ENCODE assay signal across 11 cellular contexts in genomic region chr2:75707901-75708300, GRCh38. TPM values are rescaled to one million over a fixed set of nuclear protein-coding genes. Genes with fewer than 3 reads are reported as not detected.
A peak's percentile ranks its signal among the peaks of the same experiment; 100 is the strongest.
DNase-seq lines count a peak whose midpoint lies in the region; ATAC-seq lines count a peak whose summit lies in the region.
"Had no signal": no experiment of that assay in that cellular context is flagged by ENCODE, and none has a peak within 500 bp of the region (broad histone marks: within the 10 kb centered on the region; RNA-seq: fewer than 3 reads in every experiment).

No MANE protein-coding gene starts in this region.

- no peak for DNase-seq in CD8-positive, alpha-beta memory T cell
- peak; percentile 19 for DNase-seq in GM03348 (ENCODE audit: low spot score)
- no peak for DNase-seq in naive thymus-derived CD8-positive, alpha-beta T cell
- no peak for DNase-seq in NCI-H1092 treated with DMSO at 0.1 percent for 48 hours (lab: John Stamatoyannopoulos, UW)
- DNase-seq: amniotic stem cell; NCI-H82; stimulated activated naive CD4-positive, alpha-beta T cell had no signal

- no peaks in the 10 kb centered on the region for H3K9me3 Mint-ChIP-seq in CD8-positive, alpha-beta memory T cell
- H3K9me3 Mint-ChIP-seq in activated naive CD8-positive, alpha-beta T cell (ENCODE audit: low read depth): no peaks in the 10 kb centered on the region
- H3K9me3 Mint-ChIP-seq in naive thymus-derived CD8-positive, alpha-beta T cell: no peaks in the 10 kb centered on the region

- H3K27me3 Mint-ChIP-seq in CD8-positive, alpha-beta memory T cell: no peaks in the 10 kb centered on the region
- H3K27me3 Mint-ChIP-seq in activated naive CD8-positive, alpha-beta T cell: no peaks in the 10 kb centered on the region
- H3K27me3 Mint-ChIP-seq in naive thymus-derived CD8-positive, alpha-beta T cell: no peaks in the 10 kb centered on the region

- no peak for ATAC-seq in naive thymus-derived CD8-positive, alpha-beta T cell
- ATAC-seq in GM21515 (IDR thresholded peaks at IDR 0.05; ENCODE audit: unreplicated experiment) (no peak), GM18517 (IDR thresholded peaks at IDR 0.05; ENCODE audit: unreplicated experiment) (no peak)
- ATAC-seq: esophagus mucosa had no signal

- peak overlapping the region in 1 of 8 donors; percentile 48 for H3K27ac Mint-ChIP-seq in CD8-positive, alpha-beta memory T cell
- H3K27ac Mint-ChIP-seq in activated naive CD8-positive, alpha-beta T cell: peak overlapping the region; percentile 64
- H3K27ac Mint-ChIP-seq in naive thymus-derived CD8-positive, alpha-beta T cell: no peak overlapping the region

- H3K27me3 ChIP-seq in CD8-positive, alpha-beta memory T cell (ENCODE audit: insufficient read depth, low read length, poor library complexity, severe bottlenecking): no peaks in the 10 kb centered on the region

- H3K4me1 ChIP-seq in CD8-positive, alpha-beta memory T cell (ENCODE audit: insufficient read depth, low read length): peaks cover 16% of the 10 kb centered on the region

- no peak overlapping the region for H3K27ac ChIP-seq in CD8-positive, alpha-beta memory T cell (ENCODE audit: low read depth, low read length)

- POLR2A ChIA-PET in CD8-positive, alpha-beta memory T cell (lab: Charles Lee): no interaction called here
- POLR2A ChIA-PET in naive thymus-derived CD8-positive, alpha-beta T cell (lab: Charles Lee): no interaction called here

- H3K36me3 Mint-ChIP-seq in CD8-positive, alpha-beta memory T cell: peaks cover 12 to 36% (median 16%) of the 10 kb centered on the region in 3 donors
- peaks cover 18% of the 10 kb centered on the region for H3K36me3 Mint-ChIP-seq in activated naive CD8-positive, alpha-beta T cell
- H3K36me3 Mint-ChIP-seq in naive thymus-derived CD8-positive, alpha-beta T cell: peaks cover 4 to 32% (median 30%) of the 10 kb centered on the region in 3 donors

- H3K4me3 Mint-ChIP-seq in CD8-positive, alpha-beta memory T cell: peak overlapping the region in 4 of 7 donors; percentile 47 to 79 (median 56)
- peak overlapping the region; percentile 79 for H3K4me3 Mint-ChIP-seq in activated naive CD8-positive, alpha-beta T cell
- peak overlapping the region in 8 of 10 donors; percentile 15 to 66 (median 42) for H3K4me3 Mint-ChIP-seq in naive thymus-derived CD8-positive, alpha-beta T cell

- peaks cover 36 to 51% (median 46%) of the 10 kb centered on the region in 3 donors for H3K4me1 Mint-ChIP-seq in CD8-positive, alpha-beta memory T cell
- H3K4me1 Mint-ChIP-seq in activated naive CD8-positive, alpha-beta T cell (ENCODE audit: low read depth): peaks cover 35% of the 10 kb centered on the region
- H3K4me1 Mint-ChIP-seq in naive thymus-derived CD8-positive, alpha-beta T cell: peaks cover 13 to 38% (median 32%) of the 10 kb centered on the region in 4 donors

- no peaks in the 10 kb centered on the region for H3K9me3 ChIP-seq in CD8-positive, alpha-beta memory T cell (ENCODE audit: low read length)

- H3K36me3 ChIP-seq in CD8-positive, alpha-beta memory T cell (ENCODE audit: insufficient read depth, low read length): peaks cover 4% of the 10 kb centered on the region

- CTCF ChIA-PET in CD8-positive, alpha-beta memory T cell (lab: Charles Lee): no interaction called here

- no peak overlapping the region for H3K4me3 ChIP-seq in CD8-positive, alpha-beta memory T cell (ENCODE audit: low read length)

RNA-seq across cellular contexts. Expression of gene GCFC2, which starts 2.8 kb away (rescaled TPM):
- total RNA-seq in CD8-positive, alpha-beta memory T cell: 10 to 100 TPM; 28.4 to 30.8 TPM
- 27.3 TPM for polyA plus RNA-seq in CD8-positive, alpha-beta memory T cell
- 10 to 100 TPM; 27.1 to 41.0 TPM for total RNA-seq in naive thymus-derived CD8-positive, alpha-beta T cell
- polyA plus RNA-seq in naive thymus-derived CD8-positive, alpha-beta T cell: 10 to 100 TPM; 29.9 to 38.8 (median 34.5) TPM
